ENCODE assay signal across 8 cellular contexts in the genomic region with DNA sequence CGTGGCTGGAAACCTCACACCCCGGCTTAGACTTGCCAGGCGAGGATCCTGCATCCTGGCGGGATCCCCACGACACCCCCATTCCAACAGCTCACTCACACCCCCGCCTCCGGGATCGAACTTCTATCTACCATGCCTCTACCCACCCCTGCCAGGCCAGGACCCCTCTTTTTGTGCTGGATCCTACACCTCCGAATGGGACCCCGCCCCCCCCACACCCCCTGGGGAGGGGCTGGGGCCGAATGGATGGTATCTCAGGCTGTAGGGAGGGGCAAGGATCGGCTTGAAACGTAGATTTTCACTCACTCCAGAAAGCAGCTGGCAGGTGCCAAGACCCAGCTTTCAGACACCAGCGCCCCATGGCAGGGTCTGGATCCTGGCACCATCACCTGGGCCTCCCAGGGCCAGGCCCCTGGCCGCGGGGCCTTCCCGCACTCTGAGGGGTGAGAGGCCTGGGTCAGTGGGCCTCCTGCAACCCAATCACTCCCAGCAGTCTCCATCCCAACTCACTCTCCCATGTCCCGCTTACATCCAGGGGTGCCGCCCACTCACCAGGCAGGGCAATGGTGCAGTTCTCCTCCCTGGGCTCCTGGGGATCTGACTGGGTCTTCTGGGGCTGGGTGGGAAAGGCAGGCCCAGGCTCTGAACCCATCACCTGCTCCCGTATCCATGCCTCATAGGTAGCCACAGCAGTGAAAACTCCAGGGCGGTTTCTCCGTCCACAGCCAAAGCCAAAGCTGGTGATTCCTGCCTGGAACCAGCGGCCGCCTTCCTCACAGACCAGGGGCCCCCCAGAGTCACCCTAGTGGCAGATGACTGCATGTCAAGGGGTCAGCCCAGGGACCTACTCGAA. TPM values are rescaled to one million over a fixed set of nuclear protein-coding genes. Genes with fewer than 3 reads are reported as not detected.
DNase-seq lines count a peak whose midpoint lies in the region; ATAC-seq and TF ChIP-seq lines count a peak whose summit lies in the region.

No MANE protein-coding gene starts in this region.

- H3K4me3 ChIP-seq in AG04449 (ENCODE audit: low read depth, low read length) (peak overlapping the region; percentile 57), choroid plexus epithelial cell (ENCODE audit: low read depth, low read length) (peak overlapping the region; percentile 47)

- H3K27me3 Mint-ChIP-seq in IgD-negative memory B cell (peaks cover 2% of the 10 kb centered on the region), nephron progenitor cell (ENCODE audit: low read depth, poor library complexity) (peaks cover 45% of the 10 kb centered on the region)

- CTCF ChIA-PET in AG04449 (lab: Yijun Ruan, JAX), result interaction anchor here (0.8 to 6.7 kb wide), 53 partner anchors 10 to 727 kb away, joined by 3 to 101 read pairs (median 5); a partner anchor contains a TSS

- H3K9me3 Mint-ChIP-seq in IgD-negative memory B cell (no peaks in the 10 kb centered on the region), nephron progenitor cell (no peaks in the 10 kb centered on the region)

- H3K36me3 Mint-ChIP-seq in IgD-negative memory B cell (no peaks in the 10 kb centered on the region), nephron progenitor cell (ENCODE audit: low read depth) (no peaks in the 10 kb centered on the region)

- peak overlapping the region in 3 of 4 donors; percentile 55 to 75 (median 73) for H3K4me3 Mint-ChIP-seq in IgD-negative memory B cell
- peak overlapping the region; percentile 61 for H3K4me3 Mint-ChIP-seq in nephron progenitor cell

- POLR2A ChIA-PET in AG04449 (lab: Yijun Ruan, JAX), result interaction anchor here (0.6 to 2.0 kb wide), 7 partner anchors 14 to 317 kb away, joined by 3 to 31 read pairs (median 4); a partner anchor contains a TSS

- peaks cover 5 to 7% (median 5%) of the 10 kb centered on the region in 3 donors for H3K4me1 Mint-ChIP-seq in IgD-negative memory B cell
- H3K4me1 Mint-ChIP-seq in nephron progenitor cell, result peaks cover 33% of the 10 kb centered on the region

- no peak for TF ChIP-seq CTCF in AG04449 (IDR thresholded peaks at IDR 0.05; ENCODE audit: insufficient read depth, low read length, missing control alignments)
- TF ChIP-seq CTCF in choroid plexus epithelial cell (conservative IDR thresholded peaks at IDR 0.05; ENCODE audit: low read depth, low read length), result no peak
- no peak for TF ChIP-seq CTCF in nephron progenitor cell (IDR thresholded peaks at IDR 0.05)

- H3K27ac Mint-ChIP-seq in IgD-negative memory B cell (no peak overlapping the region), nephron progenitor cell (no peak overlapping the region)

- ATAC-seq in HG03354 (IDR thresholded peaks at IDR 0.05; ENCODE audit: poor library complexity, severe bottlenecking, unreplicated experiment), result no peak

- DNase-seq in AG04449 (ENCODE audit: low read depth, low spot score) (no peak), choroid plexus epithelial cell (ENCODE audit: low read depth) (no peak), nephron progenitor cell (no peak), MV-4-11 (lab: John Stamatoyannopoulos, UW) (no peak), NCI-H1105 treated with DMSO at 0.1 percent for 48 hours (lab: John Stamatoyannopoulos, UW) (no peak)
- DNase-seq in activated CD4-positive, CD25-positive, alpha-beta regulatory T cell (lab: John Stamatoyannopoulos, UW), result no peak

RNA-seq across cellular contexts. Expression of a gene that starts 6.6 kb away (rescaled TPM):
- polyA plus RNA-seq in IgD-negative memory B cell, result 1.4 TPM

RNA-seq across cellular contexts. Expression of a gene that starts 7.7 kb away (rescaled TPM):
- not detected for polyA plus RNA-seq in IgD-negative memory B cell

RNA-seq across cellular contexts. Expression of a gene that starts 25.8 kb away (rescaled TPM):
- 69.5 TPM for polyA plus RNA-seq in IgD-negative memory B cell

RNA-seq across cellular contexts. Expression of a gene that starts 35.1 kb away (rescaled TPM):
- 38.2 TPM for polyA plus RNA-seq in IgD-negative memory B cell

RNA-seq across cellular contexts. Expression of a gene that starts 36.7 kb away (rescaled TPM):
- 167 TPM for polyA plus RNA-seq in IgD-negative memory B cell
